ENCODE assay signal across 21 cellular contexts in genomic region chr10:112289373-112290053, GRCh38. TPM values are rescaled to one million over a fixed set of nuclear protein-coding genes. Genes with fewer than 3 reads are reported as not detected.
DNase-seq lines count a peak whose midpoint lies in the region; ATAC-seq and TF ChIP-seq lines count a peak whose summit lies in the region.
"Had no signal": no experiment of that assay in that cellular context is flagged by ENCODE, and none has a peak within 500 bp of the region (broad histone marks: within the 10 kb centered on the region; RNA-seq: fewer than 3 reads in every experiment).

No MANE protein-coding gene starts in this region.

- TF ChIP-seq EP300 in tibial nerve (IDR thresholded peaks at IDR 0.05) = no peak

- peak overlapping the region; percentile 2 for H2AFZ ChIP-seq in neuron (ENCODE audit: low read depth, low read length)
- H2AFZ ChIP-seq: GM23248 had no signal

- H3K4me3 ChIP-seq in neuron (ENCODE audit: low read length) (no peak overlapping the region), skeletal muscle tissue (ENCODE audit: low read length in 3 of 3) (no peak overlapping the region), tibial nerve (no peak overlapping the region)
- H3K4me3 ChIP-seq: GM23248 had no signal

- H3K9me3 ChIP-seq in neuron (ENCODE audit: low read length) (no peaks in the 10 kb centered on the region), skeletal muscle tissue (ENCODE audit: control insufficient read depth in 3 of 3, low read length in 3 of 3) (no peaks in the 10 kb centered on the region), tibial nerve (no peaks in the 10 kb centered on the region)

- no peak for DNase-seq in SKM-1 treated with dmso at 0.1 percent for 144 hours (lab: John Stamatoyannopoulos, UW; ENCODE audit: unreplicated experiment)
- DNase-seq in tibial nerve (ENCODE audit: low spot score in 2 of 2) = no peak
- DNase-seq: C1 segment of cervical spinal cord; Calu3; CD4-positive, alpha-beta memory T cell; COR-L47; DMS53; DMS79 treated with DMSO at 0.1 percent for 48 hours; GF-D8; GM23248; HCEC 1CT had no signal

- H3K27me3 ChIP-seq in neuron (ENCODE audit: insufficient read depth, low read length) = no peaks in the 10 kb centered on the region
- H3K27me3 ChIP-seq in skeletal muscle tissue (ENCODE audit: control insufficient read depth in 3 of 3, insufficient read depth in 3 of 3, low read length in 3 of 3) = no peaks in the 10 kb centered on the region
- no peaks in the 10 kb centered on the region for H3K27me3 ChIP-seq in tibial nerve

- H3K27ac ChIP-seq in cingulate gyrus (ENCODE audit: low read depth, low read length) (peak overlapping the region; percentile 15), skeletal muscle tissue (ENCODE audit: low read depth, low read length) (peak overlapping the region; percentile 41), tibial nerve (no peak overlapping the region)
- H3K27ac ChIP-seq: GM23248 had no signal

- ATAC-seq in GM21526 (IDR thresholded peaks at IDR 0.05; ENCODE audit: low FRiP score, unreplicated experiment) = no peak

- no peak overlapping the region for H3K9ac ChIP-seq in skeletal muscle tissue (ENCODE audit: low read depth in 1 of 3, low read length in 3 of 3)
- H3K9ac ChIP-seq: GM23248 had no signal

- no peak for TF ChIP-seq POLR2A in tibial nerve (IDR thresholded peaks at IDR 0.05)

- WGBS in tibial nerve, 2 donors = 85 to 94% methylated on average over 7 of the region's 7 CpGs

- H3K4me1 ChIP-seq in neuron (ENCODE audit: insufficient read depth, low read length) (peaks cover 27% of the 10 kb centered on the region), skeletal muscle tissue (ENCODE audit: control insufficient read depth in 3 of 3, insufficient read depth in 3 of 3, low read length in 3 of 3) (peaks cover 10 to 21% (median 18%) of the 10 kb centered on the region in 3 donors), tibial nerve (no peaks in the 10 kb centered on the region)

- H3K36me3 ChIP-seq in neuron (ENCODE audit: insufficient read depth, low read length) (no peaks in the 10 kb centered on the region), skeletal muscle tissue (ENCODE audit: control insufficient read depth in 3 of 3, insufficient read depth in 3 of 3, low read length in 3 of 3) (no peaks in the 10 kb centered on the region), tibial nerve (no peaks in the 10 kb centered on the region)

- no peak for TF ChIP-seq CTCF in tibial nerve (IDR thresholded peaks at IDR 0.05)

RNA-seq across cellular contexts. Expression of gene TECTB, which starts 6.3 kb away (rescaled TPM):
- total RNA-seq in skeletal muscle tissue = not detected
- total RNA-seq in tibial nerve = not detected
- total RNA-seq: A172; A673; Calu3; CD4-positive, alpha-beta memory T cell; Daoy; G401; GM23248; H1; H7 had no signal

Comparison
In these comparisons a context has a peak if more than half of its experiments do, and no peak if none do; other contexts are left out.
1. H3K27ac ChIP-seq: peak in cingulate gyrus (single experiment) and skeletal muscle tissue (single experiment); none in tibial nerve (0 of 4).